20 cellular contexts compared by ENCODE assay signal in genomic region chr7:134732739-134733138, GRCh38. TPM values are rescaled to one million over a fixed set of nuclear protein-coding genes. Genes with fewer than 3 reads are reported as not detected.
"Had no signal": no experiment of that assay in that cellular context is flagged by ENCODE, and none has a peak within 500 bp of the region (broad histone marks: within the 10 kb centered on the region; RNA-seq: fewer than 3 reads in every experiment).

No MANE protein-coding gene starts in this region.

- H3K9me3 ChIP-seq: ovary, spleen, tibial artery had no signal

- H3K27ac ChIP-seq: cardiac muscle cell, epithelial cell of prostate, foreskin keratinocyte had no signal

- DNase-seq: activated CD4-positive, alpha-beta T cell treated with anti-CD3 and anti-CD28 coated beads, Interleukin-2, amount 50 U/mL, for 1 hour; activated naive CD4-positive, alpha-beta T cell; activated naive CD8-positive, alpha-beta T cell treated with anti-CD3 and anti-CD28 coated beads, Interleukin-2, amount 10 ng/mL, durations not matched to agents 7 days and 5 days; amygdala; effector memory CD8-positive, alpha-beta T cell; foreskin keratinocyte; hypothalamus; islet precursor cell; left colon; midbrain; ovary; spleen; stimulated activated CD4-positive, alpha-beta T cell treated with anti-CD3 and anti-CD28 coated beads, Interleukin-4, amount 100 ng/mL, for 4 hours; stimulated activated naive B cell treated with anti-CD40 and anti-IgM and Interleukin-4, amounts not matched to agents 10 μg/mL and 1 μg/mL and 100 μg/mL, for 72 hours; T-cell; tibial artery had no signal

- H3K4me1 ChIP-seq: foreskin keratinocyte had no signal

- H3K4me3 ChIP-seq: cardiac muscle cell, ovary, spleen, tibial artery had no signal

- ATAC-seq: effector memory CD8-positive, alpha-beta T cell; foreskin keratinocyte; left colon; sciatic nerve; SK-N-SH treated with all-trans-retinoic acid at 6 μM for 48 hours; stimulated activated naive B cell treated with anti-CD40 and anti-IgM and Interleukin-4, amounts not matched to agents 10 μg/mL and 1 μg/mL and 100 μg/mL, for 72 hours; T-cell had no signal

- H3K36me3 ChIP-seq: cardiac muscle cell, ovary, spleen, tibial artery had no signal

- H3K27me3 ChIP-seq: cardiac muscle cell, foreskin keratinocyte, ovary, spleen, tibial artery had no signal

RNA-seq across cellular contexts. Expression of gene CALD1, which starts 46.7 kb away (rescaled TPM):
- total RNA-seq: activated naive CD8-positive, alpha-beta T cell treated with anti-CD3 and anti-CD28 coated beads, Interleukin-2, amount 10 ng/mL, durations not matched to agents 7 days and 5 days had no signal
